In the genomic region with DNA sequence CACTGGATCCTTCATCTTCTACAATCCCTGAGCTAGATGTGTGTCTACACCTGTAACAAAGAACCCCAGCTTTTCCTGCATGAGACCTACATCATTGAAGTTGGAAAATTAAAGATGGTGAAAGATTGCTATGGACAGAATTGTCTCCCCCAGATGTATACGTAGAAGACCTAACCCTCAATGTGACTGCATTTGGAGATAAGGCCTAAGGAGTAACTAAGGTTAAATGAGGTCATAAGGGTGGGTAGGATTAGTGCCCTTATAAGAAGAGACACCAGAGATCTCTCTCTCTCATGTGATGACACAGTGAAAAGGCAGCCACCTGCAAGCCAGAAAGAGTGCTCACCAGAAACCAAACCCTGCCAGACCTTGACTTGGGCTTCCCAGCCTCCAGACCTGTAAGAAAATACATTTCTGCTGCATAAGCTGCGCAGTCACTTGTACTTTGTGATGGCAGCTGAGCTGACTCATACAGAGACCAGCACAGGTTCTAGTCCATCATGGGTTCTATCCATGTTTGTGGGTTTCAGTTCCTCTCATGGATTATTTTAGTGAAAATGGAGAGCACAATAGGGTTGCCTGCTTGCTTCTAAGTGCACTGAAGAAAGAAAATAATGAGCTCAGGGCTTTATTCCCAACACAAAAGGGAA, we compare ENCODE assay signal across 13 cellular contexts.
A peak's percentile ranks its signal among the peaks of the same experiment; 100 is the strongest.
DNase-seq lines count a peak whose midpoint lies in the region; ATAC-seq and TF ChIP-seq lines count a peak whose summit lies in the region.
"Had no signal": no experiment of that assay in that cellular context is flagged by ENCODE, and none has a peak within 500 bp of the region (broad histone marks: within the 10 kb centered on the region; RNA-seq: fewer than 3 reads in every experiment).

No MANE protein-coding gene starts in this region.

- peak overlapping the region; percentile 49; the same call in 1 of the 2 replicates for H3K27ac ChIP-seq in MM.1S (ENCODE audit: low read length)
- no peak overlapping the region for H3K27ac ChIP-seq in prostate gland

- H3K4me2 ChIP-seq in MM.1S (ENCODE audit: low read depth, low read length) = no peak overlapping the region

- H3K9me3 ChIP-seq in MM.1S (replicated peaks; ENCODE audit: insufficient read depth, low read length) (no peaks in the 10 kb centered on the region), prostate gland (no peaks in the 10 kb centered on the region)

- H3K4me1 ChIP-seq in MM.1S (ENCODE audit: low read length) = peaks cover 15% of the 10 kb centered on the region
- H3K4me1 ChIP-seq in prostate gland (replicated peaks) = no peaks in the 10 kb centered on the region

- no peaks in the 10 kb centered on the region for H3K9me2 ChIP-seq in MM.1S (replicated peaks; ENCODE audit: insufficient read depth, low read length)

- no peak overlapping the region for H2AFZ ChIP-seq in MM.1S (ENCODE audit: low read length)

- H3K79me2 ChIP-seq in MM.1S (ENCODE audit: low read length) = no peaks in the 10 kb centered on the region

- peaks cover 5% of the 10 kb centered on the region; the same call in 1 of the 2 replicates for H3F3A ChIP-seq in MM.1S (ENCODE audit: insufficient read depth, low read length)

- TF ChIP-seq CTCF in MM.1S (IDR thresholded peaks at IDR 0.05; ENCODE audit: low read length) (no peak), prostate gland (IDR thresholded peaks at IDR 0.05) (no peak)

- intact Hi-C loops in prostate gland (cut with DNase I) = no loop called here

- no peaks in the 10 kb centered on the region for H3K27me3 ChIP-seq in MM.1S (replicated peaks; ENCODE audit: insufficient read depth, low read length)
- H3K27me3 ChIP-seq in prostate gland (replicated peaks; ENCODE audit: insufficient read depth) = no peaks in the 10 kb centered on the region

- no peak overlapping the region for H3K9ac ChIP-seq in MM.1S (ENCODE audit: low read length)

- WGBS in prostate gland = 98% methylated on average over 2 of the region's 2 CpGs

- ATAC-seq in GM18498 (IDR thresholded peaks at IDR 0.05; ENCODE audit: unreplicated experiment) (peak; percentile 94), GM19468 (IDR thresholded peaks at IDR 0.05; ENCODE audit: extremely low read depth, unreplicated experiment) (peak; percentile 98), HG02973 (IDR thresholded peaks at IDR 0.05; ENCODE audit: unreplicated experiment) (peak; percentile 97), left lobe of liver (no peak)
- ATAC-seq: left ventricle myocardium superior had no signal

- H4K20me1 ChIP-seq in MM.1S (ENCODE audit: insufficient read depth, low read length) = no peaks in the 10 kb centered on the region

- DNase-seq in MM.1S (peak; percentile 60), RKO (ENCODE audit: low spot score) (no peak), prostate gland (ENCODE audit: low spot score) (no peak), left lobe of liver (ENCODE audit: low spot score) (no peak), dermis blood vessel endothelial cell (no peak)
- DNase-seq: activated CD4-positive, alpha-beta T cell treated with anti-CD3 and anti-CD28 coated beads, Interleukin-2, amount 10 ng/mL, durations not matched to agents 24 days and 14 days; activated naive CD4-positive, alpha-beta T cell treated with anti-CD3 and anti-CD28 coated beads for 36 hours; left ventricle myocardium superior; NCI-H2107; SHP77 treated with DMSO at 0.1 percent for 48 hours had no signal

- H3K4me3 ChIP-seq in MM.1S (ENCODE audit: low read length) = no peak overlapping the region
- H3K4me3 ChIP-seq in prostate gland = no peak overlapping the region

- H3K36me3 ChIP-seq in MM.1S (replicated peaks; ENCODE audit: insufficient read depth, low read length) (no peaks in the 10 kb centered on the region), prostate gland (no peaks in the 10 kb centered on the region)

- TF ChIP-seq POLR2A in prostate gland (IDR thresholded peaks at IDR 0.05) = no peak
